In genomic region chr3:177119829-177120228, GRCh38 we compare ENCODE assay signal across 15 cellular contexts.
"Had no signal": no experiment of that assay in that cellular context is flagged by ENCODE, and none has a peak within 500 bp of the region (broad histone marks: within the 10 kb centered on the region; RNA-seq: fewer than 3 reads in every experiment).

No MANE protein-coding gene starts in this region.

- H3K36me3 ChIP-seq: adrenal gland, colonic mucosa, esophagus muscularis mucosa, left ventricle myocardium inferior, right atrium auricular region, transverse colon had no signal

- H3K27ac ChIP-seq: adrenal gland, colonic mucosa, esophagus muscularis mucosa, hepatocyte, left ventricle myocardium inferior, transverse colon had no signal

- H3K27me3 ChIP-seq: adrenal gland, colonic mucosa, esophagus muscularis mucosa, hepatocyte, right atrium auricular region, transverse colon had no signal

- H3K4me3 ChIP-seq: adrenal gland, colonic mucosa, esophagus muscularis mucosa, hepatocyte, left ventricle myocardium inferior, right atrium auricular region, transverse colon had no signal

- H3K9me3 ChIP-seq: adrenal gland, colonic mucosa, esophagus muscularis mucosa, left ventricle myocardium inferior, right atrium auricular region, transverse colon had no signal

- DNase-seq: activated CD4-positive, alpha-beta T cell treated with anti-CD3 and anti-CD28 coated beads, Interleukin-2, amount 50 U/mL, for 1 hour; activated naive CD4-positive, alpha-beta T cell treated with anti-CD3 and anti-CD28 coated beads, Interleukin-2, amount 50 U/mL, for 16 hours; adrenal gland; colonic mucosa; left ventricle myocardium inferior; nephron progenitor cell; occipital lobe; small intestine; stimulated activated naive CD8-positive, alpha-beta T cell treated with anti-CD3 and anti-CD28 coated beads, Interleukin-15, Interleukin-2, amounts not matched to agents 100 U/mL and 50 U/mL, for 24 hours; transverse colon had no signal

- H3K27ac Mint-ChIP-seq: nephron progenitor cell, progenitor cell of endocrine pancreas had no signal

- ATAC-seq: activated CD4-positive, CD25-positive, alpha-beta regulatory T cell treated with anti-CD3 and anti-CD28 coated beads, Interleukin-2, amount 50 U/mL, for 24 hours; stimulated activated naive CD8-positive, alpha-beta T cell treated with anti-CD3 and anti-CD28 coated beads, Interleukin-15, Interleukin-2, amounts not matched to agents 100 U/mL and 50 U/mL, for 24 hours had no signal

- H3K27me3 Mint-ChIP-seq: progenitor cell of endocrine pancreas had no signal

- H3K4me3 Mint-ChIP-seq: nephron progenitor cell had no signal
